ENCODE assay signal across 8 cellular contexts in the genomic region with DNA sequence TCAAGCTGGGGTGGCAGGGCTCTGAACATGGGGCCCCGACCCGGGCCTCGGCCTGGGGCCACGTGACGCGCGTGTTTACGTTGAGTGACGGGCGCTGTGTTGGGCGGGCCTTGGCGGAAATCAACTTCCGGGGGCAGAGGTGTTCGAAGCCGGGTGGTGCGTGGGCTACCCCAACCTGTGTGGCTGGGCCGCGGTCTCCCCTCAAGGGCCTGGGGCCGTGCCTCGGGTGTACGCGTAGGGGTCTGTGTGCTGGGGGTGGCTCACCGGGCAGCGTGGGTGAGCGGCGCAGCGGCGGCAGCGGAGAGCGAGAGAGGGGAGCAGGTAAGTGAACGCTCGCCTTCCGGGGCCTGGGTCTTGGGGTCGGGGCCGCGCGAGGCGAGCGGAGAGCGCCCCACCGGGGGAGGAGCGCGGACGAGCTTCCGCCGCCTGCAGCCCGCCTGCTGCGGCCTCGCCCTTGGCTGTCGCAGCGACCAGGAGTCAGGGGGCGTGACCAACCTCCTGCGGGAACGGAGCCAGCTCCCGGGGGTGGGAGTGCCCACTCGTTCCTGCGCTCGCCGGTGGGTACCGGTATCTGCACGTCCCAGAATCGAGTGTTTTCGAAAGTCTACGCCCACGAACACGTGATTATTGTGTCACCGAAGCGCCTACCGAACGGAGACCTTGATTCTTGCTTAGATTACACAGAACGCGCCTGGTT. TPM values are rescaled to one million over a fixed set of nuclear protein-coding genes. Genes with fewer than 3 reads are reported as not detected.
DNase-seq lines count a peak whose midpoint lies in the region; ATAC-seq and TF ChIP-seq lines count a peak whose summit lies in the region.

A gene with protein sequence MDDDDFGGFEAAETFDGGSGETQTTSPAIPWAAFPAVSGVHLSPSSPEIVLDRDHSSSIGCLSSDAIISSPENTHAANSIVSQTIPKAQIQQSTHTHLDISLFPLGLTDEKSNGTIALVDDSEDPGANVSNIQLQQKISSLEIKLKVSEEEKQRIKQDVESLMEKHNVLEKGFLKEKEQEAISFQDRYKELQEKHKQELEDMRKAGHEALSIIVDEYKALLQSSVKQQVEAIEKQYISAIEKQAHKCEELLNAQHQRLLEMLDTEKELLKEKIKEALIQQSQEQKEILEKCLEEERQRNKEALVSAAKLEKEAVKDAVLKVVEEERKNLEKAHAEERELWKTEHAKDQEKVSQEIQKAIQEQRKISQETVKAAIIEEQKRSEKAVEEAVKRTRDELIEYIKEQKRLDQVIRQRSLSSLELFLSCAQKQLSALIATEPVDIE (plus strand): TSS at position 136 of the 697 bp plus-strand sequence. CDS start 66,760 bp downstream, outside the sequence.

- H3K9ac ChIP-seq in NT2/D1 (ENCODE audit: insufficient read length, low read depth) (peak within 1 kb of the TSS; percentile 91), endodermal cell (ENCODE audit: extremely low read depth, low read length, poor library complexity, severe bottlenecking) (peak within 1 kb of the TSS; percentile 83)

- H3K4me1 Mint-ChIP-seq in CD8-positive, alpha-beta memory T cell = peaks cover 58 to 66% (median 62%) of the 10 kb centered on the region in 3 donors
- H3K4me1 Mint-ChIP-seq in endodermal cell (peaks cover 7% of the 10 kb centered on the region), mesothelial cell of epicardium (peaks cover 29% of the 10 kb centered on the region)

- WGBS in endodermal cell (ENCODE audit: insufficient coverage in 1 of 2, insufficient read length in 1 of 2), 2 experiments = 1 to 3% methylated on average over 27 to 72 of the region's 72 CpGs

- TF ChIP-seq CTCF in endodermal cell (conservative IDR thresholded peaks at IDR 0.05) = no peak
- no peak for TF ChIP-seq CTCF in mesothelial cell of epicardium (IDR thresholded peaks at IDR 0.05; ENCODE audit: unreplicated experiment)

- peaks cover 16 to 33% (median 18%) of the 10 kb centered on the region in 3 donors for H3K36me3 Mint-ChIP-seq in CD8-positive, alpha-beta memory T cell
- H3K36me3 Mint-ChIP-seq in endodermal cell (ENCODE audit: low read depth) (peaks cover 24% of the 10 kb centered on the region), mesothelial cell of epicardium (peaks cover 32% of the 10 kb centered on the region)

- peaks cover 0 to 2% (median 0%) of the 10 kb centered on the region in 5 donors for H3K9me3 Mint-ChIP-seq in CD8-positive, alpha-beta memory T cell
- H3K9me3 Mint-ChIP-seq in endodermal cell (peaks cover 20% of the 10 kb centered on the region), mesothelial cell of epicardium (peaks cover 36% of the 10 kb centered on the region)

- peak within 1 kb of the TSS; percentile 97 for H3K27ac ChIP-seq in CD8-positive, alpha-beta memory T cell (ENCODE audit: low read depth, low read length)
- peak within 1 kb of the TSS; percentile 58 for H3K27ac ChIP-seq in endodermal cell (ENCODE audit: low read depth, low read length)

- POLR2A ChIA-PET in CD8-positive, alpha-beta memory T cell (lab: Charles Lee) = interaction anchor here (0.6 to 1.2 kb wide), 4 partner anchors 9 to 1357 kb away, joined by 3 to 4 read pairs (median 3); no protein-coding TSS in a partner anchor

- peak within 1 kb of the TSS; percentile 98 for H3K4me3 ChIP-seq in CD8-positive, alpha-beta memory T cell (ENCODE audit: low read length)
- H3K4me3 ChIP-seq in NT2/D1 (ENCODE audit: insufficient read length, low read depth) (peak within 1 kb of the TSS; percentile 96), endodermal cell (ENCODE audit: low read length) (peak within 1 kb of the TSS; percentile 93)

- H3K4me1 ChIP-seq in CD8-positive, alpha-beta memory T cell (ENCODE audit: insufficient read depth, low read length) = peaks cover 30% of the 10 kb centered on the region
- no peaks in the 10 kb centered on the region for H3K4me1 ChIP-seq in NT2/D1 (ENCODE audit: insufficient read depth, insufficient read length)
- H3K4me1 ChIP-seq in endodermal cell (ENCODE audit: control insufficient read depth, insufficient read depth, low read length) = no peaks in the 10 kb centered on the region

- H3K36me3 ChIP-seq in CD8-positive, alpha-beta memory T cell (ENCODE audit: insufficient read depth, low read length) = no peaks in the 10 kb centered on the region
- H3K36me3 ChIP-seq in NT2/D1 (ENCODE audit: insufficient read depth, insufficient read length, low read length) (peaks cover 7% of the 10 kb centered on the region), endodermal cell (ENCODE audit: control insufficient read depth, insufficient read depth, low read length) (no peaks in the 10 kb centered on the region)

- peaks cover 0 to 1% of the 10 kb centered on the region in 2 donors for H3K27me3 Mint-ChIP-seq in CD8-positive, alpha-beta memory T cell
- no peaks in the 10 kb centered on the region for H3K27me3 Mint-ChIP-seq in endodermal cell (ENCODE audit: insufficient read depth)
- no peaks in the 10 kb centered on the region for H3K27me3 Mint-ChIP-seq in mesothelial cell of epicardium (ENCODE audit: low read depth)

- CTCF ChIA-PET in CD8-positive, alpha-beta memory T cell (lab: Charles Lee) = interaction anchor here (0.7 to 0.9 kb wide), 2 partner anchors 12 to 59 kb away, joined by 3 read pairs; no protein-coding TSS in a partner anchor

- H3K4me3 Mint-ChIP-seq in CD8-positive, alpha-beta memory T cell = peak within 1 kb of the TSS; percentile 93 to 99 (median 97)
- H3K4me3 Mint-ChIP-seq in endodermal cell (peak within 1 kb of the TSS; percentile 86), mesothelial cell of epicardium (peak within 1 kb of the TSS; percentile 86)

- H3K27me3 ChIP-seq in CD8-positive, alpha-beta memory T cell (ENCODE audit: insufficient read depth, low read length, poor library complexity, severe bottlenecking) = no peaks in the 10 kb centered on the region
- H3K27me3 ChIP-seq in NT2/D1 (ENCODE audit: insufficient read depth, insufficient read length) (no peaks in the 10 kb centered on the region), endodermal cell (ENCODE audit: control insufficient read depth, insufficient read depth, low read length, poor library complexity, severe bottlenecking) (no peaks in the 10 kb centered on the region)

- peak within 1 kb of the TSS; percentile 96 to 100 (median 98) for H3K27ac Mint-ChIP-seq in CD8-positive, alpha-beta memory T cell
- H3K27ac Mint-ChIP-seq in endodermal cell (peak within 1 kb of the TSS; percentile 98), mesothelial cell of epicardium (peak within 1 kb of the TSS; percentile 95)

- DNase-seq in CD8-positive, alpha-beta memory T cell = peak; percentile 87 to 96 (median 94)
- DNase-seq in HS-27A (ENCODE audit: low read depth) (peak; percentile 88), NT2/D1 (ENCODE audit: low read depth, low spot score) (peak; percentile 75), endodermal cell (peak; percentile 92), mesothelial cell of epicardium (ENCODE audit: low spot score in 2 of 2, unreplicated experiment in 2 of 2) (peak; percentile 63 to 83)
- peak; percentile 68 for DNase-seq in activated CD8-positive, alpha-beta memory T cell treated with anti-CD3 and anti-CD28 coated beads, Interleukin-2, amount 50 U/mL, for 1 hour (ENCODE audit: extremely low read depth)
- DNase-seq in stimulated activated CD8-positive, alpha-beta memory T cell treated with anti-CD3 and anti-CD28 coated beads, Interleukin-2, amount 100 ng/mL, for 1 hour (ENCODE audit: low read depth in 2 of 2) = peak; percentile 68 to 79

- ATAC-seq in GM19468 (IDR thresholded peaks at IDR 0.05; ENCODE audit: extremely low read depth, unreplicated experiment) = peak; percentile 74

- no peaks in the 10 kb centered on the region for H3K9me3 ChIP-seq in CD8-positive, alpha-beta memory T cell (ENCODE audit: low read length)
- H3K9me3 ChIP-seq in NT2/D1 (ENCODE audit: insufficient read depth, low read length) (peaks cover 14% of the 10 kb centered on the region; the same call in 1 of the 2 replicates), endodermal cell (ENCODE audit: control insufficient read depth, low read length) (no peaks in the 10 kb centered on the region)

RNA-seq across cellular contexts. Expression of the gene that starts here (rescaled TPM):
- total RNA-seq in CD8-positive, alpha-beta memory T cell = 10 to 100 TPM; 20.3 to 23.2 TPM
- 64.1 TPM for polyA plus RNA-seq in CD8-positive, alpha-beta memory T cell
- total RNA-seq in endodermal cell (10 to 100 TPM; 25.3 to 45.7 TPM), mesothelial cell of epicardium (28.1 to 30.7 TPM (median 29.1 TPM) in 3 replicates)
- 19.3 TPM for polyA plus RNA-seq in endodermal cell (2013, experiment 1 of 2)
- 20.1 TPM for polyA plus RNA-seq in endodermal cell (2013, experiment 2 of 2)

Comparison
In these comparisons a context has a peak if more than half of its experiments do, and no peak if none do; other contexts are left out.
1. Peak in every context shown above with its lines: DNase-seq, ATAC-seq, H3K4me3 ChIP-seq and H3K27ac ChIP-seq.